In genomic region chr18:9965711-9966624, GRCh38 we compare ENCODE assay signal across 27 cellular contexts. TPM values are rescaled to one million over a fixed set of nuclear protein-coding genes. Genes with fewer than 3 reads are reported as not detected.
DNase-seq lines count a peak whose midpoint lies in the region; ATAC-seq and TF ChIP-seq lines count a peak whose summit lies in the region.
"Had no signal": no experiment of that assay in that cellular context is flagged by ENCODE, and none has a peak within 500 bp of the region (broad histone marks: within the 10 kb centered on the region; RNA-seq: fewer than 3 reads in every experiment).

No MANE protein-coding gene starts in this region.

- H3K4me3 ChIP-seq in SJCRH30 (no peak overlapping the region), fibroblast of lung (replicated peaks in 1 of 4; ENCODE audit: control extremely low read depth in 1 of 4, insufficient read depth in 1 of 4, low read depth in 3 of 4, low read length in 4 of 4) (no peak overlapping the region), upper lobe of right lung (no peak overlapping the region)
- H3K4me3 ChIP-seq: colonic mucosa, gastrocnemius medialis, prostate gland, SJSA1, upper lobe of left lung had no signal

- H3K27ac ChIP-seq in SJCRH30 (no peak overlapping the region), fibroblast of lung (ENCODE audit: insufficient read depth, low read length) (no peak overlapping the region), upper lobe of right lung (no peak overlapping the region)
- H3K27ac ChIP-seq: colonic mucosa, gastrocnemius medialis, prostate gland, SJSA1, upper lobe of left lung had no signal

- DNase-seq in NOMO-1 treated with DMSO at 0.1 percent for 48 hours (lab: John Stamatoyannopoulos, UW; ENCODE audit: unreplicated experiment) (peak; percentile 14), NOMO-1 treated with dmso at 0.1 percent for 144 hours (lab: John Stamatoyannopoulos, UW; ENCODE audit: unreplicated experiment) (no peak), SJCRH30 (peak; percentile 33 to 35), fibroblast of lung (ENCODE audit: low read depth in 2 of 2) (peak; percentile 58 to 73), upper lobe of right lung (no peak), HuH-7 (ENCODE audit: low spot score) (no peak), posterior cingulate gyrus (no peak), HEK293T (ENCODE audit: extremely low spot score) (no peak)
- DNase-seq: 8988T; activated CD4-positive, alpha-beta memory T cell treated with anti-CD3 and anti-CD28 coated beads, Interleukin-2, amount 10 ng/mL, durations not matched to agents 7 days and 5 days; activated CD4-positive, CD25-positive, alpha-beta regulatory T cell; activated naive CD4-positive, alpha-beta T cell treated with anti-CD3 and anti-CD28 coated beads for 36 hours; activated T-cell treated with anti-CD3 and anti-CD28 coated beads, Interleukin-2, amount 50 U/mL, for 24 hours; anterior cingulate cortex; C1 segment of cervical spinal cord; colonic mucosa; gastrocnemius medialis; Kasumi-1; left cardiac atrium; NCI-H1105; NCI-H2081 treated with DMSO at 0.1 percent for 48 hours; NCI-H524 treated with DMSO at 0.1 percent for 48 hours; PC-3; stimulated activated CD4-positive, alpha-beta T cell treated with anti-CD3 and anti-CD28 coated beads, Interleukin-4, amount 100 ng/mL, for 4 hours; upper lobe of left lung had no signal

- H3K9ac ChIP-seq in fibroblast of lung (ENCODE audit: insufficient read depth, low read length): no peak overlapping the region

- no peaks in the 10 kb centered on the region for H3K79me2 ChIP-seq in fibroblast of lung (ENCODE audit: control insufficient read depth, insufficient read depth, low read length)

- H3K27me3 ChIP-seq in SJCRH30: no peaks in the 10 kb centered on the region
- no peaks in the 10 kb centered on the region for H3K27me3 ChIP-seq in fibroblast of lung (ENCODE audit: control insufficient read depth, insufficient read depth, low read length)
- no peaks in the 10 kb centered on the region for H3K27me3 ChIP-seq in upper lobe of right lung
- H3K27me3 ChIP-seq: colonic mucosa, gastrocnemius medialis, SJSA1, upper lobe of left lung had no signal

- H4K20me1 ChIP-seq in fibroblast of lung (ENCODE audit: control insufficient read depth, extremely low read depth, insufficient read depth, low read length): no peaks in the 10 kb centered on the region

- H3K36me3 ChIP-seq in SJCRH30 (no peaks in the 10 kb centered on the region), fibroblast of lung (ENCODE audit: control insufficient read depth, insufficient read depth, low read length) (no peaks in the 10 kb centered on the region), upper lobe of right lung (no peaks in the 10 kb centered on the region)
- H3K36me3 ChIP-seq: colonic mucosa, gastrocnemius medialis, prostate gland, SJSA1, upper lobe of left lung had no signal

- TF ChIP-seq CTCF in fibroblast of lung (conservative IDR thresholded peaks at IDR 0.05 in 1 of 2, IDR thresholded peaks at IDR 0.05 in 1 of 2; ENCODE audit: low read depth in 1 of 2, low read length in 2 of 2) (no peak), upper lobe of right lung (IDR thresholded peaks at IDR 0.05) (no peak)

- H3K4me1 ChIP-seq in SJCRH30: peaks cover 12% of the 10 kb centered on the region
- peaks cover 2% of the 10 kb centered on the region for H3K4me1 ChIP-seq in fibroblast of lung (ENCODE audit: control insufficient read depth, extremely low read depth, insufficient read depth, low read length)
- peaks cover 14% of the 10 kb centered on the region for H3K4me1 ChIP-seq in upper lobe of right lung
- H3K4me1 ChIP-seq: colonic mucosa, gastrocnemius medialis, prostate gland, SJSA1 had no signal

- H3K9me3 ChIP-seq in SJCRH30 (replicated peaks) (no peaks in the 10 kb centered on the region), fibroblast of lung (ENCODE audit: control insufficient read depth, insufficient read depth, low read depth, low read length) (no peaks in the 10 kb centered on the region), upper lobe of right lung (no peaks in the 10 kb centered on the region)
- H3K9me3 ChIP-seq: colonic mucosa, gastrocnemius medialis, prostate gland, SJSA1, upper lobe of left lung had no signal

- peak; percentile 30 for ATAC-seq in upper lobe of right lung
- ATAC-seq: gastrocnemius medialis, left cardiac atrium, PC-3 had no signal

- no peak overlapping the region for H2AFZ ChIP-seq in fibroblast of lung (ENCODE audit: low read length)

- intact Hi-C loops in upper lobe of right lung (cut with DNase I): no loop called here
- intact Hi-C loops in posterior cingulate gyrus (cut with DNase I): no loop called here

- POLR2A ChIA-PET in HEK293T (lab: Yijun Ruan, JAX): no interaction called here

- no peak overlapping the region for H3K4me2 ChIP-seq in fibroblast of lung (ENCODE audit: extremely low read depth, insufficient read depth, low read length)

- CTCF ChIA-PET in HEK293T (lab: Yijun Ruan, JAX): no interaction called here

TF ChIP-seq in HEK293T, 16 proteins besides CTCF, POLR2A, EP300 and RAD21:
- TF ChIP-seq FOXK2 (IDR thresholded peaks at IDR 0.05) (no peak), ARNT (IDR thresholded peaks at IDR 0.05) (no peak), HDGF (IDR thresholded peaks at IDR 0.05; ENCODE audit: borderline replicate concordance) (no peak), SP1 (IDR thresholded peaks at IDR 0.05) (no peak), FOXM1 (IDR thresholded peaks at IDR 0.05; ENCODE audit: borderline replicate concordance) (no peak), ZNF384 (IDR thresholded peaks at IDR 0.05) (no peak), TARDBP (IDR thresholded peaks at IDR 0.05) (no peak), BHLHE40 (IDR thresholded peaks at IDR 0.05; ENCODE audit: borderline replicate concordance) (no peak), LEF1 (IDR thresholded peaks at IDR 0.05; ENCODE audit: borderline replicate concordance) (no peak), SUZ12 (IDR thresholded peaks at IDR 0.05) (no peak), NFRKB (IDR thresholded peaks at IDR 0.05) (no peak), ELF4 (IDR thresholded peaks at IDR 0.05) (no peak), L3MBTL2 (conservative IDR thresholded peaks at IDR 0.05) (no peak), FOXA1 (IDR thresholded peaks at IDR 0.05) (no peak), CTBP1 (IDR thresholded peaks at IDR 0.05; ENCODE audit: borderline replicate concordance) (no peak)
- TF ChIP-seq, protein P1, sequence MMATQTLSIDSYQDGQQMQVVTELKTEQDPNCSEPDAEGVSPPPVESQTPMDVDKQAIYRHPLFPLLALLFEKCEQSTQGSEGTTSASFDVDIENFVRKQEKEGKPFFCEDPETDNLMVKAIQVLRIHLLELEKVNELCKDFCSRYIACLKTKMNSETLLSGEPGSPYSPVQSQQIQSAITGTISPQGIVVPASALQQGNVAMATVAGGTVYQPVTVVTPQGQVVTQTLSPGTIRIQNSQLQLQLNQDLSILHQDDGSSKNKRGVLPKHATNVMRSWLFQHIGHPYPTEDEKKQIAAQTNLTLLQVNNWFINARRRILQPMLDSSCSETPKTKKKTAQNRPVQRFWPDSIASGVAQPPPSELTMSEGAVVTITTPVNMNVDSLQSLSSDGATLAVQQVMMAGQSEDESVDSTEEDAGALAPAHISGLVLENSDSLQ (IDR thresholded peaks at IDR 0.05): no peak

RNA-seq across cellular contexts. Expression of gene VAPA, which starts 52.2 kb away (rescaled TPM):
- total RNA-seq in SJCRH30 (2014; rRNA removed; shearing (Covaris generic)): 154 and 164 TPM in 2 replicates
- 181 and 235 TPM in 2 replicates for total RNA-seq in fibroblast of lung
- 420 and 425 TPM in 2 replicates for polyA plus RNA-seq in fibroblast of lung
- polyA plus RNA-seq in fibroblast of lung (2012): 144 and 159 TPM in 2 replicates
- polyA minus RNA-seq in fibroblast of lung (ENCODE audit: low replicate concordance): 16.2 and 21.8 TPM in 2 replicates
- total RNA-seq in upper lobe of right lung: 225 TPM

Comparison
In these comparisons a context has a peak if more than half of its experiments do, and no peak if none do; other contexts are left out.
1. DNase-seq: peak in NOMO-1 treated with DMSO at 0.1 percent for 48 hours (single experiment), SJCRH30 (2 of 2) and fibroblast of lung (2 of 2); none in NOMO-1 treated with dmso at 0.1 percent for 144 hours (single experiment), upper lobe of right lung (single experiment), HuH-7 (single experiment), posterior cingulate gyrus (0 of 10) and HEK293T (single experiment).